In the genomic region with DNA sequence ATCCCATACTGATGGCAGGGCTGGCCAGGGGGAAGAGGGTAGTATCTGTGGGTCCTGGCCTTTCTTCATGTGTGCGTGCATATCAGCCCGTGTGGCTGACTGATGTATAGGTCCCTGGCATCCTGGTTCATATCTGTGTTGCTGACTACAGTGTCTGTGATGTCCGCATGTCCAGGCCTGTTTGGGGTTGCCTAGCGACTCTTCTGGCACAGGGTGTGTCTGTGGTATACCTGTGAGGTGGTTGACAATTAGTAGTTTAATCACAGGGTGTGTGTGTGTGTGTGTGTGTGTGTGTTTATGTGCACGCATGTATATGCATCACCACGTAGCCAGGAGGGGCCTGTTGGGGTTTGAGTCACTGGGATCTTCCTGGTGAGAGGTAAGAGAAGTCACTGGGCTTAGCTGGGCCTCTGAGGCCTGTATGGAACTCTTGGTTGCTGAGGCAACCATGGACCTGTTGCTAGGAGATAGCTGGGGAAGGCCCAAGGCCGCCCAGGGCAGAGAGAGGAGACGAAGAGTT, we compare ENCODE assay signal across 2 cellular contexts.
TF ChIP-seq lines count a peak whose summit lies in the region.

No MANE protein-coding gene starts in this region.

TF ChIP-seq in SK-N-SH, 30 proteins besides CTCF, POLR2A, EP300 and RAD21:
- TF ChIP-seq GATA2 (CRISPR knock-in tag; IDR thresholded peaks at IDR 0.05) (no peak), FOSL2 (IDR thresholded peaks at IDR 0.05; ENCODE audit: borderline replicate concordance, low read depth) (no peak), GABPA (IDR thresholded peaks at IDR 0.05; ENCODE audit: low read depth) (no peak), MEF2A (IDR thresholded peaks at IDR 0.05; ENCODE audit: borderline replicate concordance, low read depth) (no peak), SIN3A (IDR thresholded peaks at IDR 0.05; ENCODE audit: borderline replicate concordance, low read depth, low read length) (no peak), MXI1 (IDR thresholded peaks at IDR 0.05; ENCODE audit: low read depth, low read length) (no peak), ELF1 (IDR thresholded peaks at IDR 0.05) (no peak), TAF1 (IDR thresholded peaks at IDR 0.05; ENCODE audit: borderline replicate concordance, low read depth, low read length) (no peak), CHD2 (IDR thresholded peaks at IDR 0.05; ENCODE audit: low read length, partially characterized antibody) (no peak), TEAD4 (IDR thresholded peaks at IDR 0.05; ENCODE audit: borderline replicate concordance, insufficient read depth) (no peak), RXRA (IDR thresholded peaks at IDR 0.05; ENCODE audit: borderline replicate concordance, low read depth) (no peak), FOXJ3 (CRISPR knock-in tag; IDR thresholded peaks at IDR 0.05) (no peak)
- TF ChIP-seq, protein P1, sequence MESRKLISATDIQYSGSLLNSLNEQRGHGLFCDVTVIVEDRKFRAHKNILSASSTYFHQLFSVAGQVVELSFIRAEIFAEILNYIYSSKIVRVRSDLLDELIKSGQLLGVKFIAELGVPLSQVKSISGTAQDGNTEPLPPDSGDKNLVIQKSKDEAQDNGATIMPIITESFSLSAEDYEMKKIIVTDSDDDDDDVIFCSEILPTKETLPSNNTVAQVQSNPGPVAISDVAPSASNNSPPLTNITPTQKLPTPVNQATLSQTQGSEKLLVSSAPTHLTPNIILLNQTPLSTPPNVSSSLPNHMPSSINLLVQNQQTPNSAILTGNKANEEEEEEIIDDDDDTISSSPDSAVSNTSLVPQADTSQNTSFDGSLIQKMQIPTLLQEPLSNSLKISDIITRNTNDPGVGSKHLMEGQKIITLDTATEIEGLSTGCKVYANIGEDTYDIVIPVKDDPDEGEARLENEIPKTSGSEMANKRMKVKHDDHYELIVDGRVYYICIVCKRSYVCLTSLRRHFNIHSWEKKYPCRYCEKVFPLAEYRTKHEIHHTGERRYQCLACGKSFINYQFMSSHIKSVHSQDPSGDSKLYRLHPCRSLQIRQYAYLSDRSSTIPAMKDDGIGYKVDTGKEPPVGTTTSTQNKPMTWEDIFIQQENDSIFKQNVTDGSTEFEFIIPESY (IDR thresholded peaks at IDR 0.05; ENCODE audit: borderline replicate concordance, low read depth), result no peak
- TF ChIP-seq, protein P2, sequence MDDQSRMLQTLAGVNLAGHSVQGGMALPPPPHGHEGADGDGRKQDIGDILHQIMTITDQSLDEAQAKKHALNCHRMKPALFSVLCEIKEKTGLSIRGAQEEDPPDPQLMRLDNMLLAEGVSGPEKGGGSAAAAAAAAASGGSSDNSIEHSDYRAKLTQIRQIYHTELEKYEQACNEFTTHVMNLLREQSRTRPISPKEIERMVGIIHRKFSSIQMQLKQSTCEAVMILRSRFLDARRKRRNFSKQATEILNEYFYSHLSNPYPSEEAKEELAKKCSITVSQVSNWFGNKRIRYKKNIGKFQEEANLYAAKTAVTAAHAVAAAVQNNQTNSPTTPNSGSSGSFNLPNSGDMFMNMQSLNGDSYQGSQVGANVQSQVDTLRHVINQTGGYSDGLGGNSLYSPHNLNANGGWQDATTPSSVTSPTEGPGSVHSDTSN (IDR thresholded peaks at IDR 0.05), result no peak
- TF ChIP-seq, protein P3, sequence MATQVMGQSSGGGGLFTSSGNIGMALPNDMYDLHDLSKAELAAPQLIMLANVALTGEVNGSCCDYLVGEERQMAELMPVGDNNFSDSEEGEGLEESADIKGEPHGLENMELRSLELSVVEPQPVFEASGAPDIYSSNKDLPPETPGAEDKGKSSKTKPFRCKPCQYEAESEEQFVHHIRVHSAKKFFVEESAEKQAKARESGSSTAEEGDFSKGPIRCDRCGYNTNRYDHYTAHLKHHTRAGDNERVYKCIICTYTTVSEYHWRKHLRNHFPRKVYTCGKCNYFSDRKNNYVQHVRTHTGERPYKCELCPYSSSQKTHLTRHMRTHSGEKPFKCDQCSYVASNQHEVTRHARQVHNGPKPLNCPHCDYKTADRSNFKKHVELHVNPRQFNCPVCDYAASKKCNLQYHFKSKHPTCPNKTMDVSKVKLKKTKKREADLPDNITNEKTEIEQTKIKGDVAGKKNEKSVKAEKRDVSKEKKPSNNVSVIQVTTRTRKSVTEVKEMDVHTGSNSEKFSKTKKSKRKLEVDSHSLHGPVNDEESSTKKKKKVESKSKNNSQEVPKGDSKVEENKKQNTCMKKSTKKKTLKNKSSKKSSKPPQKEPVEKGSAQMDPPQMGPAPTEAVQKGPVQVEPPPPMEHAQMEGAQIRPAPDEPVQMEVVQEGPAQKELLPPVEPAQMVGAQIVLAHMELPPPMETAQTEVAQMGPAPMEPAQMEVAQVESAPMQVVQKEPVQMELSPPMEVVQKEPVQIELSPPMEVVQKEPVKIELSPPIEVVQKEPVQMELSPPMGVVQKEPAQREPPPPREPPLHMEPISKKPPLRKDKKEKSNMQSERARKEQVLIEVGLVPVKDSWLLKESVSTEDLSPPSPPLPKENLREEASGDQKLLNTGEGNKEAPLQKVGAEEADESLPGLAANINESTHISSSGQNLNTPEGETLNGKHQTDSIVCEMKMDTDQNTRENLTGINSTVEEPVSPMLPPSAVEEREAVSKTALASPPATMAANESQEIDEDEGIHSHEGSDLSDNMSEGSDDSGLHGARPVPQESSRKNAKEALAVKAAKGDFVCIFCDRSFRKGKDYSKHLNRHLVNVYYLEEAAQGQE (IDR thresholded peaks at IDR 0.05; ENCODE audit: low read depth, low read length), result no peak

TF ChIP-seq in SK-N-SH treated with all-trans-retinoic acid at 6 μM for 48 hours, 23 proteins besides CTCF, POLR2A, EP300 and RAD21:
- TF ChIP-seq ZFP30 (CRISPR knock-in tag; IDR thresholded peaks at IDR 0.05) (no peak), RARB (CRISPR knock-in tag; IDR thresholded peaks at IDR 0.05) (no peak), ZFP3 (CRISPR knock-in tag; IDR thresholded peaks at IDR 0.05) (no peak), ARNTL (CRISPR knock-in tag; IDR thresholded peaks at IDR 0.05; ENCODE audit: borderline replicate concordance, low read depth) (no peak), ESRRG (CRISPR knock-in tag; IDR thresholded peaks at IDR 0.05) (no peak), SNAI2 (CRISPR knock-in tag; IDR thresholded peaks at IDR 0.05) (no peak), TOX (CRISPR knock-in tag; IDR thresholded peaks at IDR 0.05; ENCODE audit: borderline replicate concordance) (no peak), ZNF70 (CRISPR knock-in tag; IDR thresholded peaks at IDR 0.05) (no peak), CSDC2 (CRISPR knock-in tag; IDR thresholded peaks at IDR 0.05) (no peak), ISL1 (CRISPR knock-in tag; IDR thresholded peaks at IDR 0.05) (no peak), TCF4 (CRISPR knock-in tag; IDR thresholded peaks at IDR 0.05; ENCODE audit: borderline replicate concordance) (no peak)
- TF ChIP-seq, protein P4, sequence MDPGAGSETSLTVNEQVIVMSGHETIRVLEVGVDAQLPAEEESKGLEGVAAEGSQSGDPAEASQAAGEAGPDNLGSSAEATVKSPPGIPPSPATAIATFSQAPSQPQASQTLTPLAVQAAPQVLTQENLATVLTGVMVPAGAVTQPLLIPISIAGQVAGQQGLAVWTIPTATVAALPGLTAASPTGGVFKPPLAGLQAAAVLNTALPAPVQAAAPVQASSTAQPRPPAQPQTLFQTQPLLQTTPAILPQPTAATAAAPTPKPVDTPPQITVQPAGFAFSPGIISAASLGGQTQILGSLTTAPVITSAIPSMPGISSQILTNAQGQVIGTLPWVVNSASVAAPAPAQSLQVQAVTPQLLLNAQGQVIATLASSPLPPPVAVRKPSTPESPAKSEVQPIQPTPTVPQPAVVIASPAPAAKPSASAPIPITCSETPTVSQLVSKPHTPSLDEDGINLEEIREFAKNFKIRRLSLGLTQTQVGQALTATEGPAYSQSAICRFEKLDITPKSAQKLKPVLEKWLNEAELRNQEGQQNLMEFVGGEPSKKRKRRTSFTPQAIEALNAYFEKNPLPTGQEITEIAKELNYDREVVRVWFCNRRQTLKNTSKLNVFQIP (CRISPR knock-in tag; IDR thresholded peaks at IDR 0.05; ENCODE audit: borderline replicate concordance, low read depth), result no peak
- TF ChIP-seq, protein P5, sequence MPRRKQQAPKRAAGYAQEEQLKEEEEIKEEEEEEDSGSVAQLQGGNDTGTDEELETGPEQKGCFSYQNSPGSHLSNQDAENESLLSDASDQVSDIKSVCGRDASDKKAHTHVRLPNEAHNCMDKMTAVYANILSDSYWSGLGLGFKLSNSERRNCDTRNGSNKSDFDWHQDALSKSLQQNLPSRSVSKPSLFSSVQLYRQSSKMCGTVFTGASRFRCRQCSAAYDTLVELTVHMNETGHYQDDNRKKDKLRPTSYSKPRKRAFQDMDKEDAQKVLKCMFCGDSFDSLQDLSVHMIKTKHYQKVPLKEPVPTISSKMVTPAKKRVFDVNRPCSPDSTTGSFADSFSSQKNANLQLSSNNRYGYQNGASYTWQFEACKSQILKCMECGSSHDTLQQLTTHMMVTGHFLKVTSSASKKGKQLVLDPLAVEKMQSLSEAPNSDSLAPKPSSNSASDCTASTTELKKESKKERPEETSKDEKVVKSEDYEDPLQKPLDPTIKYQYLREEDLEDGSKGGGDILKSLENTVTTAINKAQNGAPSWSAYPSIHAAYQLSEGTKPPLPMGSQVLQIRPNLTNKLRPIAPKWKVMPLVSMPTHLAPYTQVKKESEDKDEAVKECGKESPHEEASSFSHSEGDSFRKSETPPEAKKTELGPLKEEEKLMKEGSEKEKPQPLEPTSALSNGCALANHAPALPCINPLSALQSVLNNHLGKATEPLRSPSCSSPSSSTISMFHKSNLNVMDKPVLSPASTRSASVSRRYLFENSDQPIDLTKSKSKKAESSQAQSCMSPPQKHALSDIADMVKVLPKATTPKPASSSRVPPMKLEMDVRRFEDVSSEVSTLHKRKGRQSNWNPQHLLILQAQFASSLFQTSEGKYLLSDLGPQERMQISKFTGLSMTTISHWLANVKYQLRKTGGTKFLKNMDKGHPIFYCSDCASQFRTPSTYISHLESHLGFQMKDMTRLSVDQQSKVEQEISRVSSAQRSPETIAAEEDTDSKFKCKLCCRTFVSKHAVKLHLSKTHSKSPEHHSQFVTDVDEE (CRISPR knock-in tag; IDR thresholded peaks at IDR 0.05), result no peak
